In genomic region chr2:31496466-31496870, GRCh38 we compare ENCODE assay signal across 8 cellular contexts.
DNase-seq lines count a peak whose midpoint lies in the region; ATAC-seq and TF ChIP-seq lines count a peak whose summit lies in the region.
"Not testable (repeated sequence)": the region's sequence is repeated elsewhere in the genome, so short reads cannot be mapped to it uniquely, and the experiment has no call there.

No MANE protein-coding gene starts in this region.

- not testable (repeated sequence) for H2AFZ ChIP-seq in neuron (ENCODE audit: low read depth, low read length)

- not testable (repeated sequence) for H3K4me1 ChIP-seq in HUES64 (ENCODE audit: insufficient read depth, low read length); neuron (ENCODE audit: insufficient read depth, low read length)

- H3K36me3 Mint-ChIP-seq in CD4-positive, alpha-beta T cell (ENCODE audit: low read depth), result not testable (repeated sequence)

- CTCF ChIA-PET in CD4-positive, alpha-beta T cell (lab: Charles Lee); RWPE1 (lab: Yijun Ruan, JAX): not testable (repeated sequence)

- H3K4me3 Mint-ChIP-seq in CD4-positive, alpha-beta T cell, result peak overlapping the region; percentile 39

- not testable (repeated sequence) for TF ChIP-seq CTCF in CD4-positive, alpha-beta T cell (IDR thresholded peaks at IDR 0.05); astrocyte of the cerebellum (IDR thresholded peaks at IDR 0.05; ENCODE audit: low read depth, low read length, missing control alignments); fibroblast of villous mesenchyme (IDR thresholded peaks at IDR 0.05; ENCODE audit: insufficient read depth, low read depth, low read length)
- TF ChIP-seq CTCF in RWPE1 (conservative IDR thresholded peaks at IDR 0.05; ENCODE audit: low read depth), result 0 out of 2 replicates have a peak, but pooled peaks have one; percentile 7

- not testable (repeated sequence) for H3K27me3 ChIP-seq in CD4-positive, alpha-beta T cell (ENCODE audit: control insufficient read depth, insufficient read depth, low read length); HUES64 (ENCODE audit: insufficient read depth, low read length); neuron (ENCODE audit: insufficient read depth, low read length)

- POLR2A ChIA-PET in CD4-positive, alpha-beta T cell (lab: Charles Lee); RWPE1 (lab: Yijun Ruan, JAX; ENCODE audit: low non-redundant PET): not testable (repeated sequence)

- intact Hi-C loops in CD4-positive, alpha-beta T cell (cut with DNase I, micrococcal nuclease); left colon (cut with DNase I, micrococcal nuclease): not testable (repeated sequence)

- not testable (repeated sequence) for H3K27ac ChIP-seq in CD4-positive, alpha-beta T cell (ENCODE audit: low read depth, low read length)
- H3K27ac ChIP-seq in HUES64 (ENCODE audit: low read depth, low read length) (peak overlapping the region; percentile 40; the same call in 1 of the 2 replicates), RWPE1 (peak overlapping the region; percentile 76)

- not testable (repeated sequence) for H3K4me1 Mint-ChIP-seq in CD4-positive, alpha-beta T cell (ENCODE audit: low read depth)

- not testable (repeated sequence) for DNase-seq in CD4-positive, alpha-beta T cell; RWPE1 (ENCODE audit: low spot score); astrocyte of the cerebellum (ENCODE audit: low read depth); fibroblast of villous mesenchyme (ENCODE audit: low read depth)
- DNase-seq in NCI-H510A (lab: John Stamatoyannopoulos, UW) (peak; percentile 12), left colon (peak; percentile 28 to 33)

- not testable (repeated sequence) for H3K9me3 Mint-ChIP-seq in CD4-positive, alpha-beta T cell

- in situ Hi-C loops in astrocyte of the cerebellum (cut with HindIII; ENCODE audit: low sequenced_read_pairs), result not testable (repeated sequence)

- not testable (repeated sequence) for H3K36me3 ChIP-seq in HUES64 (ENCODE audit: insufficient read depth, low read length); neuron (ENCODE audit: insufficient read depth, low read length)

- H3K4me3 ChIP-seq in HUES64 (ENCODE audit: low read length) (peak overlapping the region; percentile 83), astrocyte of the cerebellum (ENCODE audit: low read depth, low read length) (peak overlapping the region; percentile 15), fibroblast of villous mesenchyme (ENCODE audit: low read depth, low read length) (peak overlapping the region; percentile 35), neuron (ENCODE audit: low read length) (peak overlapping the region; percentile 41)

- WGBS in HUES64, result 9% methylated on average over 20 of the region's 20 CpGs

- not testable (repeated sequence) for ATAC-seq in CD4-positive, alpha-beta T cell (ENCODE audit: poor library complexity)
- peak; percentile 93 for ATAC-seq in left colon

- H3K27me3 Mint-ChIP-seq in CD4-positive, alpha-beta T cell, result peaks cover 26% of the 10 kb centered on the region

- H3K9ac ChIP-seq in HUES64 (ENCODE audit: low read depth, low read length), result peak overlapping the region; percentile 74

- not testable (repeated sequence) for H3K27ac Mint-ChIP-seq in CD4-positive, alpha-beta T cell

- H3K9me3 ChIP-seq in CD4-positive, alpha-beta T cell (ENCODE audit: control insufficient read depth, low read length); HUES64 (ENCODE audit: insufficient read depth, low read depth, low read length); neuron (ENCODE audit: low read length): not testable (repeated sequence)

Comparison
In these comparisons a context has a peak if more than half of its experiments do, and no peak if none do; other contexts are left out.
1. H3K4me3 ChIP-seq: peak in every context shown above with its lines; median percentile 83 in HUES64; 41 in neuron; 35 in fibroblast of villous mesenchyme; 15 in astrocyte of the cerebellum.